ENCODE assay signal across 9 cellular contexts in the genomic region with DNA sequence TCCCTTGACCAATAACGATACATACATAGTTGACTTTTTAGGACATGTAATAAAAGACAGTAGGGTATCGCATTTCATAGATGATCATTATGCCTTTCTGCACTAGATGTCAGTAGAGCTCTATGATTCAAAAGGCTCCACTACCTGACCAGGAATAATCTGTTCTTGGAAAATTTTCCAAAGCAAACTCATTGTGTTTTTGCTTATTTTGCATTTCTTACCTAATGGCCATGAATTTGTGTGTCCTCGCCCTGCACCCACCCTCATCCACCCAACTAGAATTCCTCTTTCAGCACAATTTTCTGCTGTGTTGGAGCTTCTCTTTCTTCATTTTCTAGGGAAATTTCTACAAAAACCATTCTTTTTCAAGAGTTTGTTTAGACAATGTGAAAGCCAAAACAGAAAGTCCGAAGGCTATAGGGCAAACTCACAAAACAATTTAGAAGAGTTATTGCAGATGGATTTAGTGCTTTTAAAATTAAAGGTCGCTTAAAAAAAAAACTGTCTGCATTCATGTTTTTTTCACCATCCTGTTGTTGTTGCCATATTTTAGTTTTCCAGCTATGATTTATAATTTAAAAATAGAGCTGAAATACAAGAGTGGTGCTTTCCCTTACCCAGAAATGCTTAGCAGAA.
DNase-seq lines count a peak whose midpoint lies in the region; ATAC-seq and TF ChIP-seq lines count a peak whose summit lies in the region.
"Had no signal": no experiment of that assay in that cellular context is flagged by ENCODE, and none has a peak within 500 bp of the region (broad histone marks: within the 10 kb centered on the region; RNA-seq: fewer than 3 reads in every experiment).

No MANE protein-coding gene starts in this region.

- WGBS in hepatocyte (ENCODE audit: low lambda C conversion rate, missing lambda C conversion rate): 39% methylated on average over 5 of the region's 5 CpGs

- H4K20me1 ChIP-seq in hepatocyte (ENCODE audit: insufficient read depth, poor library complexity, severe bottlenecking): no peaks in the 10 kb centered on the region

- H3K9me2 ChIP-seq in hepatocyte (replicated peaks; ENCODE audit: insufficient read depth): no peaks in the 10 kb centered on the region

- DNase-seq in AG04450 (ENCODE audit: low read depth, low spot score) (no peak), hepatocyte (ENCODE audit: low spot score) (peak; percentile 64), type B pancreatic cell (ENCODE audit: extremely low spot score, unreplicated experiment) (no peak)
- DNase-seq in activated CD8-positive, alpha-beta T cell treated with anti-CD3 and anti-CD28 coated beads, Interleukin-2, amount 10 ng/mL, durations not matched to agents 7 days and 5 days: no peak
- DNase-seq: activated naive CD8-positive, alpha-beta T cell treated with anti-CD3 and anti-CD28 coated beads, Interleukin-2, amount 10 ng/mL, durations not matched to agents 7 days and 5 days had no signal

- no peak for TF ChIP-seq EP300 in Ishikawa (IDR thresholded peaks at IDR 0.05; ENCODE audit: borderline replicate concordance)

- H3K36me3 Mint-ChIP-seq in type B pancreatic cell: peaks cover 4% of the 10 kb centered on the region
- H3K36me3 Mint-ChIP-seq in activated CD8-positive, alpha-beta T cell treated with anti-CD3 and anti-CD28 coated beads, Interleukin-2, amount 10 ng/mL, durations not matched to agents 7 days and 5 days (ENCODE audit: low read depth): no peaks in the 10 kb centered on the region
- H3K36me3 Mint-ChIP-seq in stimulated activated memory B cell treated with anti-CD40 and anti-IgM and Interleukin-4, amounts not matched to agents 10 μg/mL and 1 μg/mL and 100 μg/mL, for 72 hours: no peaks in the 10 kb centered on the region
- H3K36me3 Mint-ChIP-seq: activated naive CD8-positive, alpha-beta T cell treated with anti-CD3 and anti-CD28 coated beads, Interleukin-2, amount 10 ng/mL, durations not matched to agents 7 days and 5 days had no signal

- peak overlapping the region; percentile 47 for H3K27ac Mint-ChIP-seq in type B pancreatic cell
- no peak overlapping the region for H3K27ac Mint-ChIP-seq in activated CD8-positive, alpha-beta T cell treated with anti-CD3 and anti-CD28 coated beads, Interleukin-2, amount 10 ng/mL, durations not matched to agents 7 days and 5 days
- H3K27ac Mint-ChIP-seq in stimulated activated memory B cell treated with anti-CD40 and anti-IgM and Interleukin-4, amounts not matched to agents 10 μg/mL and 1 μg/mL and 100 μg/mL, for 72 hours: no peak overlapping the region
- H3K27ac Mint-ChIP-seq: activated naive CD8-positive, alpha-beta T cell treated with anti-CD3 and anti-CD28 coated beads, Interleukin-2, amount 10 ng/mL, durations not matched to agents 7 days and 5 days had no signal

- H3K27me3 Mint-ChIP-seq in type B pancreatic cell: peaks cover 9% of the 10 kb centered on the region
- peaks cover 2% of the 10 kb centered on the region for H3K27me3 Mint-ChIP-seq in activated CD8-positive, alpha-beta T cell treated with anti-CD3 and anti-CD28 coated beads, Interleukin-2, amount 10 ng/mL, durations not matched to agents 7 days and 5 days (ENCODE audit: low read depth)
- no peaks in the 10 kb centered on the region for H3K27me3 Mint-ChIP-seq in stimulated activated memory B cell treated with anti-CD40 and anti-IgM and Interleukin-4, amounts not matched to agents 10 μg/mL and 1 μg/mL and 100 μg/mL, for 72 hours
- H3K27me3 Mint-ChIP-seq: activated naive CD8-positive, alpha-beta T cell treated with anti-CD3 and anti-CD28 coated beads, Interleukin-2, amount 10 ng/mL, durations not matched to agents 7 days and 5 days had no signal

- no peaks in the 10 kb centered on the region for H3K27me3 ChIP-seq in AG04450 (ENCODE audit: control insufficient read depth, insufficient read depth, low read length)
- no peaks in the 10 kb centered on the region for H3K27me3 ChIP-seq in hepatocyte

- H3K4me3 Mint-ChIP-seq in type B pancreatic cell: peak overlapping the region; percentile 46
- no peak overlapping the region for H3K4me3 Mint-ChIP-seq in activated CD8-positive, alpha-beta T cell treated with anti-CD3 and anti-CD28 coated beads, Interleukin-2, amount 10 ng/mL, durations not matched to agents 7 days and 5 days
- no peak overlapping the region for H3K4me3 Mint-ChIP-seq in stimulated activated memory B cell treated with anti-CD40 and anti-IgM and Interleukin-4, amounts not matched to agents 10 μg/mL and 1 μg/mL and 100 μg/mL, for 72 hours
- H3K4me3 Mint-ChIP-seq: activated naive CD8-positive, alpha-beta T cell treated with anti-CD3 and anti-CD28 coated beads, Interleukin-2, amount 10 ng/mL, durations not matched to agents 7 days and 5 days had no signal

- H3K4me2 ChIP-seq in hepatocyte: peak overlapping the region; percentile 47

- H3K4me1 Mint-ChIP-seq in type B pancreatic cell (ENCODE audit: unreplicated experiment): peaks cover 20% of the 10 kb centered on the region
- no peaks in the 10 kb centered on the region for H3K4me1 Mint-ChIP-seq in activated CD8-positive, alpha-beta T cell treated with anti-CD3 and anti-CD28 coated beads, Interleukin-2, amount 10 ng/mL, durations not matched to agents 7 days and 5 days (ENCODE audit: low read depth)
- no peaks in the 10 kb centered on the region for H3K4me1 Mint-ChIP-seq in stimulated activated memory B cell treated with anti-CD40 and anti-IgM and Interleukin-4, amounts not matched to agents 10 μg/mL and 1 μg/mL and 100 μg/mL, for 72 hours
- H3K4me1 Mint-ChIP-seq: activated naive CD8-positive, alpha-beta T cell treated with anti-CD3 and anti-CD28 coated beads, Interleukin-2, amount 10 ng/mL, durations not matched to agents 7 days and 5 days had no signal

- CTCF ChIA-PET in AG04450 (lab: Charles Lee): interaction anchor here (0.6 to 2.0 kb wide), 8 partner anchors 9 to 750 kb away, joined by 3 to 8 read pairs (median 4); no protein-coding TSS in a partner anchor
- CTCF ChIA-PET in activated CD8-positive, alpha-beta T cell treated with anti-CD3 and anti-CD28 coated beads, Interleukin-2, amount 10 ng/mL, durations not matched to agents 7 days and 5 days (lab: Charles Lee): interaction anchor here (0.6 kb wide), 1 partner anchor 1641 kb away, joined by 3 read pairs; no protein-coding TSS in a partner anchor

- no peaks in the 10 kb centered on the region for H3K9me3 ChIP-seq in AG04450 (ENCODE audit: control insufficient read depth, insufficient read depth, low read length)
- H3K9me3 ChIP-seq in hepatocyte (ENCODE audit: low read depth): no peaks in the 10 kb centered on the region

- H2AFZ ChIP-seq in hepatocyte: no peak overlapping the region

- H3K4me3 ChIP-seq in AG04450 (ENCODE audit: low read depth, low read length) (no peak overlapping the region), hepatocyte (no peak overlapping the region)

- H3K36me3 ChIP-seq in hepatocyte (replicated peaks; ENCODE audit: insufficient read depth, low read depth): no peaks in the 10 kb centered on the region

- ATAC-seq in GM21360 (IDR thresholded peaks at IDR 0.05; ENCODE audit: unreplicated experiment): no peak
- ATAC-seq in activated CD8-positive, alpha-beta T cell treated with anti-CD3 and anti-CD28 coated beads, Interleukin-2, amount 10 ng/mL, durations not matched to agents 7 days and 5 days: no peak
- no peak for ATAC-seq in stimulated activated memory B cell treated with anti-CD40 and anti-IgM and Interleukin-4, amounts not matched to agents 10 μg/mL and 1 μg/mL and 100 μg/mL, for 72 hours

- peak; percentile 77 for TF ChIP-seq RAD21 in Ishikawa (IDR thresholded peaks at IDR 0.05; ENCODE audit: low read depth)

- no peaks in the 10 kb centered on the region for H3K9me3 Mint-ChIP-seq in type B pancreatic cell
- H3K9me3 Mint-ChIP-seq in activated CD8-positive, alpha-beta T cell treated with anti-CD3 and anti-CD28 coated beads, Interleukin-2, amount 10 ng/mL, durations not matched to agents 7 days and 5 days (ENCODE audit: insufficient read depth): no peaks in the 10 kb centered on the region
- peaks cover 8% of the 10 kb centered on the region for H3K9me3 Mint-ChIP-seq in stimulated activated memory B cell treated with anti-CD40 and anti-IgM and Interleukin-4, amounts not matched to agents 10 μg/mL and 1 μg/mL and 100 μg/mL, for 72 hours

- H3K79me2 ChIP-seq in hepatocyte: no peaks in the 10 kb centered on the region

- POLR2A ChIA-PET in AG04450 (lab: Yijun Ruan, JAX): no interaction called here
- POLR2A ChIA-PET in activated CD8-positive, alpha-beta T cell treated with anti-CD3 and anti-CD28 coated beads, Interleukin-2, amount 10 ng/mL, durations not matched to agents 7 days and 5 days (lab: Charles Lee): no interaction called here

- TF ChIP-seq CTCF in AG04450 (IDR thresholded peaks at IDR 0.05; ENCODE audit: low read depth, low read length) (peak; percentile 34), VCaP (conservative IDR thresholded peaks at IDR 0.05) (peak; percentile 81), hepatocyte (IDR thresholded peaks at IDR 0.05; ENCODE audit: poor library complexity) (peak; percentile 74), type B pancreatic cell (conservative IDR thresholded peaks at IDR 0.05) (peak; percentile 77)

- H3K27ac ChIP-seq in AG04450 (ENCODE audit: low read depth, low read length) (no peak overlapping the region), VCaP (no peak overlapping the region), hepatocyte (peak overlapping the region; percentile 13)

- H3K4me1 ChIP-seq in hepatocyte (ENCODE audit: insufficient read depth): peaks cover 6% of the 10 kb centered on the region

TF ChIP-seq in Ishikawa, 13 proteins besides CTCF, POLR2A, EP300 and RAD21 (continues in another document):
- TF ChIP-seq YY1 (IDR thresholded peaks at IDR 0.05; ENCODE audit: low read depth) (no peak), CEBPB (IDR thresholded peaks at IDR 0.05) (no peak), FOXM1 (IDR thresholded peaks at IDR 0.05; ENCODE audit: borderline replicate concordance, low read depth) (no peak)
- TF ChIP-seq, protein P1, sequence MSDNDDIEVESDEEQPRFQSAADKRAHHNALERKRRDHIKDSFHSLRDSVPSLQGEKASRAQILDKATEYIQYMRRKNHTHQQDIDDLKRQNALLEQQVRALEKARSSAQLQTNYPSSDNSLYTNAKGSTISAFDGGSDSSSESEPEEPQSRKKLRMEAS (IDR thresholded peaks at IDR 0.05): no peak
